In genomic region chr7:141304291-141304690, GRCh38 we compare ENCODE assay signal across 18 cellular contexts.
DNase-seq lines count a peak whose midpoint lies in the region; ATAC-seq and TF ChIP-seq lines count a peak whose summit lies in the region.
"Had no signal": no experiment of that assay in that cellular context is flagged by ENCODE, and none has a peak within 500 bp of the region (broad histone marks: within the 10 kb centered on the region; RNA-seq: fewer than 3 reads in every experiment).

No MANE protein-coding gene starts in this region.

- H3K4me3 Mint-ChIP-seq in activated T-helper 17 cell treated with anti-CD3 and anti-CD28 coated beads, Interleukin-2, amount 50 U/mL, for 72 hours = no peak overlapping the region
- H3K4me3 Mint-ChIP-seq: T-cell had no signal

- H3K4me1 ChIP-seq in right cardiac atrium (ENCODE audit: control insufficient read depth, insufficient read depth, low read length) = peaks cover 4% of the 10 kb centered on the region
- no peaks in the 10 kb centered on the region for H3K4me1 ChIP-seq in upper lobe of left lung
- H3K4me1 ChIP-seq: BE2C had no signal

- H3K4me3 ChIP-seq in right cardiac atrium (ENCODE audit: low read length) (no peak overlapping the region), upper lobe of left lung (no peak overlapping the region)
- H3K4me3 ChIP-seq: SK-N-MC had no signal

- no peak for ATAC-seq in right cardiac atrium
- no peak for ATAC-seq in left cardiac atrium
- peak; percentile 6 for ATAC-seq in activated T-helper 17 cell treated with anti-CD3 and anti-CD28 coated beads, Interleukin-2, amount 50 U/mL, for 72 hours (replicated peaks)
- ATAC-seq in upper lobe of left lung (ENCODE audit: low FRiP score in 2 of 2) = no peak
- ATAC-seq: T-cell had no signal

- no peaks in the 10 kb centered on the region for H3K36me3 Mint-ChIP-seq in activated T-helper 17 cell treated with anti-CD3 and anti-CD28 coated beads, Interleukin-2, amount 50 U/mL, for 72 hours (ENCODE audit: low read depth)
- H3K36me3 Mint-ChIP-seq: T-cell had no signal

- H3K4me1 Mint-ChIP-seq in activated T-helper 17 cell treated with anti-CD3 and anti-CD28 coated beads, Interleukin-2, amount 50 U/mL, for 72 hours = no peaks in the 10 kb centered on the region
- H3K4me1 Mint-ChIP-seq: T-cell had no signal

- no peaks in the 10 kb centered on the region for H3K9me3 Mint-ChIP-seq in activated T-helper 17 cell treated with anti-CD3 and anti-CD28 coated beads, Interleukin-2, amount 50 U/mL, for 72 hours
- H3K9me3 Mint-ChIP-seq: T-cell had no signal

- no peak for TF ChIP-seq EP300 in upper lobe of left lung (IDR thresholded peaks at IDR 0.05)

- H3K36me3 ChIP-seq in upper lobe of left lung = no peaks in the 10 kb centered on the region
- H3K36me3 ChIP-seq: BE2C had no signal

- no peak for TF ChIP-seq CTCF in upper lobe of left lung (IDR thresholded peaks at IDR 0.05)

- H3K27ac Mint-ChIP-seq in activated T-helper 17 cell treated with anti-CD3 and anti-CD28 coated beads, Interleukin-2, amount 50 U/mL, for 72 hours = no peak overlapping the region
- H3K27ac Mint-ChIP-seq: T-cell had no signal

- intact Hi-C loops in right cardiac atrium (cut with DNase I) (no loop called here), left cardiac atrium (cut with DNase I) (loop anchor here in 1 of 2 donors (5.0 kb wide), 1 partner anchor 58 kb away; no protein-coding TSS in a partner anchor)

- H3K27ac ChIP-seq in right cardiac atrium (ENCODE audit: low read length) (peak overlapping the region; percentile 4), upper lobe of left lung (no peak overlapping the region)
- H3K27ac ChIP-seq: KMS-11, SK-N-MC had no signal

- DNase-seq in NCI-H446 treated with DMSO at 0.1 percent for 48 hours (lab: John Stamatoyannopoulos, UW) = peak; percentile 48
- DNase-seq in NCI-H446 (lab: John Stamatoyannopoulos, UW) = no peak
- no peak for DNase-seq in right cardiac atrium
- DNase-seq in left cardiac atrium = no peak
- DNase-seq in upper lobe of left lung = no peak
- no peak for DNase-seq in stimulated activated naive CD4-positive, alpha-beta T cell (lab: John Stamatoyannopoulos, UW)
- DNase-seq: BE2C, DMS79 treated with DMSO at 0.1 percent for 48 hours, IMR-90, NCI-H1417 treated with DMSO at 0.1 percent for 48 hours, NCI-H1930, NCI-H524 treated with DMSO at 0.1 percent for 48 hours, NCI-H82, SHP77, T-cell had no signal

- H3K27me3 Mint-ChIP-seq in activated T-helper 17 cell treated with anti-CD3 and anti-CD28 coated beads, Interleukin-2, amount 50 U/mL, for 72 hours = peaks cover 4% of the 10 kb centered on the region

- no peaks in the 10 kb centered on the region for H3K9me3 ChIP-seq in right cardiac atrium (ENCODE audit: control insufficient read depth, low read length)
- no peaks in the 10 kb centered on the region for H3K9me3 ChIP-seq in upper lobe of left lung
- H3K9me3 ChIP-seq: BE2C had no signal

- TF ChIP-seq POLR2A in upper lobe of left lung (IDR thresholded peaks at IDR 0.05) = no peak

- no peaks in the 10 kb centered on the region for H3K27me3 ChIP-seq in right cardiac atrium (ENCODE audit: control insufficient read depth, insufficient read depth)
- H3K27me3 ChIP-seq in upper lobe of left lung = no peaks in the 10 kb centered on the region
- H3K27me3 ChIP-seq: BE2C had no signal

- 66% methylated on average over 2 of the region's 2 CpGs for WGBS in right cardiac atrium
- WGBS in upper lobe of left lung, 2 donors = 73 to 84% methylated on average over 2 of the region's 2 CpGs
